ENCODE assay signal across 25 cellular contexts in genomic region chr7:156071612-156072011, GRCh38.
DNase-seq lines count a peak whose midpoint lies in the region; ATAC-seq and TF ChIP-seq lines count a peak whose summit lies in the region.
"Had no signal": no experiment of that assay in that cellular context is flagged by ENCODE, and none has a peak within 500 bp of the region (broad histone marks: within the 10 kb centered on the region; RNA-seq: fewer than 3 reads in every experiment).

No MANE protein-coding gene starts in this region.

- no peak for ATAC-seq in upper lobe of right lung
- ATAC-seq: GM12878 had no signal

- DNase-seq in left kidney (ENCODE audit: low read depth, low spot score): peak; percentile 54
- peak; percentile 74 for DNase-seq in mesenteric fat pad (ENCODE audit: low spot score)
- no peak for DNase-seq in progenitor cell of endocrine pancreas (ENCODE audit: low spot score, unreplicated experiment)
- DNase-seq in upper lobe of right lung: peak; percentile 31
- DNase-seq in GM20000 (ENCODE audit: low spot score): no peak
- DNase-seq in HT-29 (ENCODE audit: low spot score): no peak
- DNase-seq in NCI-H146 (lab: John Stamatoyannopoulos, UW): no peak
- DNase-seq: 8988T; ACHN; BE2C; C1 segment of cervical spinal cord; CD4-positive, alpha-beta memory T cell; CD4-positive, CD25-positive, alpha-beta regulatory T cell; CD8-positive, alpha-beta memory T cell; COR-L47; DMS 273 treated with DMSO at 0.1 percent for 48 hours; DMS153; DMS53; DMS79; DND-41; EL; GDM1 had no signal

- H3K4me3 Mint-ChIP-seq in progenitor cell of endocrine pancreas (ENCODE audit: low read depth): no peak overlapping the region
- H3K4me3 Mint-ChIP-seq: CD14-positive monocyte; CD4-positive, CD25-positive, alpha-beta regulatory T cell; CD8-positive, alpha-beta memory T cell had no signal

- no peaks in the 10 kb centered on the region for H3K36me3 ChIP-seq in upper lobe of right lung
- H3K36me3 ChIP-seq: BE2C, BLaER1 had no signal

- no peak for TF ChIP-seq CTCF in progenitor cell of endocrine pancreas (IDR thresholded peaks at IDR 0.05; ENCODE audit: unreplicated experiment)
- TF ChIP-seq CTCF in upper lobe of right lung (IDR thresholded peaks at IDR 0.05): no peak
- TF ChIP-seq CTCF in GM20000 (IDR thresholded peaks at IDR 0.05; ENCODE audit: extremely low read depth, missing control alignments): no peak

- H3K27ac ChIP-seq in upper lobe of right lung: no peak overlapping the region
- H3K27ac ChIP-seq: BLaER1 had no signal

- peak overlapping the region; percentile 6 for H3K27ac Mint-ChIP-seq in progenitor cell of endocrine pancreas
- H3K27ac Mint-ChIP-seq: CD14-positive monocyte; CD4-positive, alpha-beta memory T cell; CD4-positive, CD25-positive, alpha-beta regulatory T cell; CD8-positive, alpha-beta memory T cell had no signal

- no peak overlapping the region for H3K4me3 ChIP-seq in upper lobe of right lung
- H3K4me3 ChIP-seq: BLaER1, GM12878 had no signal

- intact Hi-C loops in upper lobe of right lung (cut with DNase I): no loop called here

- no peaks in the 10 kb centered on the region for H3K9me3 Mint-ChIP-seq in progenitor cell of endocrine pancreas (ENCODE audit: low read depth)

- H3K27me3 ChIP-seq in upper lobe of right lung: no peaks in the 10 kb centered on the region
- H3K27me3 ChIP-seq: BLaER1 had no signal

- no peaks in the 10 kb centered on the region for H3K9me3 ChIP-seq in upper lobe of right lung
- H3K9me3 ChIP-seq: BE2C, BLaER1 had no signal

- H3K27me3 Mint-ChIP-seq in progenitor cell of endocrine pancreas: peaks cover 33% of the 10 kb centered on the region
- H3K27me3 Mint-ChIP-seq: CD4-positive, CD25-positive, alpha-beta regulatory T cell had no signal

- H3K4me1 ChIP-seq in upper lobe of right lung: no peaks in the 10 kb centered on the region
- H3K4me1 ChIP-seq: BE2C had no signal

- H3K36me3 Mint-ChIP-seq in progenitor cell of endocrine pancreas (ENCODE audit: insufficient read depth): no peaks in the 10 kb centered on the region
- H3K36me3 Mint-ChIP-seq: CD14-positive monocyte; CD4-positive, alpha-beta memory T cell; CD4-positive, CD25-positive, alpha-beta regulatory T cell; CD8-positive, alpha-beta memory T cell had no signal

- H3K4me1 Mint-ChIP-seq in progenitor cell of endocrine pancreas (ENCODE audit: low read depth): no peaks in the 10 kb centered on the region
- H3K4me1 Mint-ChIP-seq: CD14-positive monocyte; CD4-positive, alpha-beta memory T cell; CD4-positive, CD25-positive, alpha-beta regulatory T cell; CD8-positive, alpha-beta memory T cell had no signal

Comparison
In these comparisons a context has a peak if more than half of its experiments do, and no peak if none do; other contexts are left out.
1. DNase-seq: peak in left kidney (single experiment), mesenteric fat pad (single experiment) and upper lobe of right lung (single experiment); none in progenitor cell of endocrine pancreas (single experiment), GM20000 (single experiment), HT-29 (single experiment) and NCI-H146 (single experiment).